8 cellular contexts compared by ENCODE assay signal in the genomic region with DNA sequence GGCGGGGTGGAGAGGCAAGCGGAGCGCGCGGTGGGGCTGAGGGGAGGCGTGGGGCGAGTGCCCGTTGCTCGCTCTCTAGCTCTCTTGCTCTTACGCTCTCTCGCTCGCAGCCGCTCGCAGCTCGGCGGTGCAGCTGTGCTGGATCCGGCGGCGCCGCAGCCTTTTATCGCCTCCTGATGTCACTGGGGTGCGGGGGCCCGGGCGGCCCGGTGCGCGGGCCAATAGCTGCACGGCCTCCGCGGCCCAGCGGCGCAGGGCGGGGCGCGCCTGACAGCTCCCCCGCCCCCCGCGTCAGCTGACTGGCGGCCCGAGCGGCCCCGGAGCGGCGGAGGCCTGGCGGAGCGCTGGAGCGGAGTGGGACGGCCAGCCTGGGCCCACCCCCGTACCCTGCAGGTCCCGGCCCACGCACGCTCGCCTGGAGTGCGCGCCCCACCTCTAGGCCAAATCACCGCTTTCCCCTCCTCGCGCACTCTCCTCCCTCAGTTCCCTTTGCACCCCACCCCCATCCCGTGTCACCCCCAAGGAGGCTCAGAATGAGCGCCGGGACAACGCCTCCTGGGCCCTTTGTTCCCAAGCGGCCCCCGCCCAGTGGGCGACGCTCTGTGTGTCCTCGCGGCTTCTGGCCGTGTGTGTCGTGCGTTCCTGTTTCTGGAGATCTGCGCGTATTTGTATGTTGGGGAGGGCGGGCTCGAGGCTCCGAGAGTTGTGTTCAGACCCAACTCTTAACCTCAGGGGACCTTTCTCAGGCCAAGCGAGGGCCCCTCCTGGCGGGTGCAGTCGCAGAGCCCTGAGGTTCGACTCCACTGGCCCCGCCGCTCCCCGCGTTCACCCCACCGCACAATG. TPM values are rescaled to one million over a fixed set of nuclear protein-coding genes. Genes with fewer than 3 reads are reported as not detected.
DNase-seq lines count a peak whose midpoint lies in the region; ATAC-seq and TF ChIP-seq lines count a peak whose summit lies in the region.

A gene (minus strand): TSS at position 137 of the 843 bp plus-strand sequence. CDS start 386 bp downstream, outside the sequence.

- H3K9me3 ChIP-seq in Panc1 (ENCODE audit: control insufficient read depth, insufficient read depth, low read depth, low read length) (no peaks in the 10 kb centered on the region), iPS-18a (ENCODE audit: control insufficient read depth, low read depth, low read length) (no peaks in the 10 kb centered on the region)

- BruUV-seq in Panc1 (replicated peaks; lab: Mats Ljungman, UMichigan), result no TSS peak

- ATAC-seq in GM18519 (IDR thresholded peaks at IDR 0.05; ENCODE audit: low FRiP score, unreplicated experiment), result peak; percentile 54
- ATAC-seq in Panc1, result peak; percentile 82
- ATAC-seq in GM18861 (IDR thresholded peaks at IDR 0.05; ENCODE audit: unreplicated experiment), result no peak

- CTCF ChIA-PET in Panc1 (lab: Charles Lee), result interaction anchor here (0.5 to 1.0 kb wide), 3 partner anchors 23 to 274 kb away, joined by 3 to 7 read pairs (median 4); no protein-coding TSS in a partner anchor

- H3K27me3 ChIP-seq in Panc1 (ENCODE audit: control insufficient read depth, insufficient read depth, low read length) (peaks cover 17% of the 10 kb centered on the region), iPS-18a (ENCODE audit: control insufficient read depth, insufficient read depth, low read length) (peaks cover 100% of the 10 kb centered on the region)

- POLR2A ChIA-PET in Panc1 (lab: Charles Lee), result interaction anchor here (0.6 kb wide), 1 partner anchor 21 kb away, joined by 3 read pairs; no protein-coding TSS in a partner anchor

- DNase-seq in AG08396 (ENCODE audit: low spot score), result peak; percentile 99
- peak; percentile 61 for DNase-seq in HK-2 (ENCODE audit: unreplicated experiment)
- no peak for DNase-seq in Panc1 (ENCODE audit: low read depth, low spot score)
- peak; percentile 97 to 98 for DNase-seq in T47D (ENCODE audit: low read depth in 1 of 2, low spot score in 1 of 2)
- DNase-seq in retinal pigment epithelial cell (ENCODE audit: low read depth), result no peak

- peak within 1 kb of the TSS; percentile 42 for H3K9ac ChIP-seq in iPS-18a (ENCODE audit: low read length)

- H3K4me1 ChIP-seq in Panc1 (ENCODE audit: control insufficient read depth, insufficient read depth, low read length) (no peaks in the 10 kb centered on the region), iPS-18a (ENCODE audit: control insufficient read depth, low read depth, low read length) (peaks cover 12% of the 10 kb centered on the region)

- H3K4me3 ChIP-seq in Panc1 (ENCODE audit: low read depth in 2 of 2, low read length in 2 of 2), result peak within 1 kb of the TSS; percentile 45 to 65
- peak within 1 kb of the TSS; percentile 60 for H3K4me3 ChIP-seq in iPS-18a (ENCODE audit: low read length)
- H3K4me3 ChIP-seq in retinal pigment epithelial cell (ENCODE audit: low read length), result peak within 1 kb of the TSS; percentile 41

- no peaks in the 10 kb centered on the region for H3K36me3 ChIP-seq in Panc1 (ENCODE audit: control insufficient read depth, insufficient read depth, low read length)
- no peaks in the 10 kb centered on the region for H3K36me3 ChIP-seq in iPS-18a (ENCODE audit: control insufficient read depth, low read depth, low read length)

- in situ Hi-C loops in Panc1 (cut with HindIII; ENCODE audit: low pct_unique_long_range_greater_than_20kb, low sequenced_read_pairs), result no loop called here
- in situ Hi-C loops in T47D (cut with HindIII; ENCODE audit: low pct_unique_long_range_greater_than_20kb, low sequenced_read_pairs), result no loop called here

- TF ChIP-seq CTCF in Panc1 (IDR thresholded peaks at IDR 0.05), result no peak
- TF ChIP-seq CTCF in retinal pigment epithelial cell (conservative IDR thresholded peaks at IDR 0.05; ENCODE audit: low read depth, low read length), result no peak

- H3K27ac ChIP-seq in Panc1 (ENCODE audit: low read length) (no peak within 1 kb of the TSS), iPS-18a (ENCODE audit: low read length) (no peak within 1 kb of the TSS)

- intact Hi-C loops in Panc1 (cut with micrococcal nuclease; ENCODE audit: unreplicated experiment), result loop anchor here (5.0 kb wide), 1 partner anchor 527 kb away; no protein-coding TSS in a partner anchor

RNA-seq across cellular contexts. Expression of the gene that starts here (rescaled TPM):
- 0.28 TPM for total RNA-seq in Panc1 (2021; ENCODE audit: unreplicated experiment)
- polyA plus RNA-seq in Panc1 (2012; ENCODE audit: insufficient read length), result not detected

Comparison
In these comparisons a context has a peak if more than half of its experiments do, and no peak if none do; other contexts are left out.
1. Peak in ATAC-seq and H3K4me3 ChIP-seq in Panc1; RNA of the gene not detected or under 1 TPM.
2. DNase-seq: peak in AG08396 (single experiment), HK-2 (single experiment) and T47D (2 of 2); none in Panc1 (single experiment) and retinal pigment epithelial cell (single experiment).
3. Peak in every context shown above with its lines, with median percentiles within 50 percentile points of each other: H3K4me3 ChIP-seq.